Comparison of ENCODE assay signal across 8 cellular contexts in genomic region chr3:56801597-56802410, GRCh38. TPM values are rescaled to one million over a fixed set of nuclear protein-coding genes. Genes with fewer than 3 reads are reported as not detected.
DNase-seq lines count a peak whose midpoint lies in the region; ATAC-seq, FAIRE-seq and TF ChIP-seq lines count a peak whose summit lies in the region.

ARHGEF3 (minus strand) TSS chr3:56801949; CDS start chr3:56801798, 151 bp downstream.

- H3K9me3 ChIP-seq in kidney (ENCODE audit: control insufficient read depth in 1 of 2, low read length in 2 of 2): no peaks in the 10 kb centered on the region

- TF ChIP-seq CTCF in kidney (IDR thresholded peaks at IDR 0.05; ENCODE audit: borderline replicate concordance, extremely low read depth, insufficient read depth): peak; percentile 52

- peak; percentile 84 for ATAC-seq in HG02970 (IDR thresholded peaks at IDR 0.05; ENCODE audit: low FRiP score, unreplicated experiment)

- H3K9ac ChIP-seq in kidney (ENCODE audit: low read length in 2 of 2): peak within 1 kb of the TSS; percentile 79 to 96

- peak; percentile 81 for DNase-seq in SIG-M5 treated with dmso at 0.1 percent for 504 hours (lab: John Stamatoyannopoulos, UW; ENCODE audit: unreplicated experiment)
- DNase-seq in SIG-M5 (lab: John Stamatoyannopoulos, UW): no peak
- peak; percentile 32 for DNase-seq in NCI-H2196 treated with DMSO at 0.1 percent for 48 hours (lab: John Stamatoyannopoulos, UW; ENCODE audit: unreplicated experiment)
- peak; percentile 83 for DNase-seq in activated CD4-positive, CD25-positive, alpha-beta regulatory T cell treated with anti-CD3 and anti-CD28 coated beads, Interleukin-2, amount 50 U/mL, for 72 hours
- DNase-seq in cerebellar cortex (ENCODE audit: low spot score): peak; percentile 88
- peak; percentile 95 for DNase-seq in kidney
- DNase-seq in stimulated activated CD4-positive, alpha-beta T cell treated with anti-CD3 and anti-CD28 coated beads, Interleukin-15, amount 100 ng/mL, for 48 hours (ENCODE audit: low read depth in 2 of 2): peak; percentile 77 to 88

- intact Hi-C loops in kidney (cut with DNase I): no loop called here

- H3K27ac ChIP-seq in kidney (ENCODE audit: low read depth in 2 of 2, low read length in 2 of 2): peak within 1 kb of the TSS; percentile 68 to 88

- no peak for FAIRE-seq in kidney (lab: Jason Lieb, UNC)

- H3K36me3 ChIP-seq in kidney (ENCODE audit: control insufficient read depth in 1 of 2, insufficient read depth in 2 of 2, low read length in 2 of 2): no peaks in the 10 kb centered on the region

- peak within 1 kb of the TSS; percentile 96 to 99 for H3K4me3 ChIP-seq in kidney (ENCODE audit: low read length in 2 of 2)

- peaks cover 8 to 13% of the 10 kb centered on the region in 2 donors for H3K4me1 ChIP-seq in kidney (ENCODE audit: control insufficient read depth in 1 of 2, insufficient read depth in 1 of 2, low read depth in 1 of 2, low read length in 2 of 2)

RNA-seq across cellular contexts. Expression of gene ARHGEF3, which starts in this region (rescaled TPM):
- 56.3 TPM for total RNA-seq in kidney
- polyA plus RNA-seq in kidney (ENCODE audit: insufficient read depth, low read depth, low replicate concordance): 25.8 TPM
